Comparison of ENCODE assay signal across 13 cellular contexts in genomic region chr15:34043391-34043790, GRCh38.
"Had no signal": no experiment of that assay in that cellular context is flagged by ENCODE, and none has a peak within 500 bp of the region (broad histone marks: within the 10 kb centered on the region; RNA-seq: fewer than 3 reads in every experiment).

No MANE protein-coding gene starts in this region.

- H3K36me3 ChIP-seq: heart left ventricle, suprapubic skin, upper lobe of right lung had no signal

- H3K4me3 Mint-ChIP-seq: activated naive CD4-positive, alpha-beta T cell treated with anti-CD3 and anti-CD28 coated beads, Interleukin-2, amount 50 U/mL, for 24 hours; natural killer cell treated with Interleukin-12 subunit alpha and Interleukin-12 subunit beta and Interleukin-15 and Interleukin-18, amount 100 ng/mL, for 72 hours; T-helper 1 cell treated with Interleukin-12 subunit alpha and Interleukin-12 subunit beta and Interleukin-4 antibody, amounts not matched to agents 30 μg/mL and 1 μg/mL, for 36 hours had no signal

- H3K36me3 Mint-ChIP-seq: activated naive CD4-positive, alpha-beta T cell treated with anti-CD3 and anti-CD28 coated beads, Interleukin-2, amount 50 U/mL, for 24 hours; natural killer cell treated with Interleukin-12 subunit alpha and Interleukin-12 subunit beta and Interleukin-15 and Interleukin-18, amount 100 ng/mL, for 72 hours had no signal

- DNase-seq: activated CD4-positive, alpha-beta T cell treated with anti-CD3 and anti-CD28 coated beads, Interleukin-2, amount 50 U/mL, for 1 hour; activated T-cell treated with anti-CD3 and anti-CD28 coated beads for 4 hours; amygdala; heart left ventricle; mucosa of descending colon; stimulated activated CD4-positive, alpha-beta T cell treated with anti-CD3 and anti-CD28 coated beads, Interleukin-12 subunit alpha, Interleukin-12 subunit beta, amount 100 ng/mL, for 4 hours; stimulated activated naive CD4-positive, alpha-beta T cell treated with Interleukin-2 at 50 U/mL for 16 hours; upper lobe of right lung had no signal

- H3K9me3 ChIP-seq: heart left ventricle, mucosa of descending colon, suprapubic skin, upper lobe of right lung had no signal

- ATAC-seq: heart left ventricle; mucosa of descending colon; natural killer cell treated with Interleukin-12 subunit alpha and Interleukin-12 subunit beta and Interleukin-15 and Interleukin-18, amount 100 ng/mL, for 72 hours; sciatic nerve; upper lobe of right lung had no signal

- H3K27me3 ChIP-seq: heart left ventricle, suprapubic skin, upper lobe of right lung had no signal

- H3K4me3 ChIP-seq: heart left ventricle, mucosa of descending colon, suprapubic skin, upper lobe of right lung had no signal

- H3K27me3 Mint-ChIP-seq: activated naive CD4-positive, alpha-beta T cell treated with anti-CD3 and anti-CD28 coated beads, Interleukin-2, amount 50 U/mL, for 24 hours; natural killer cell treated with Interleukin-12 subunit alpha and Interleukin-12 subunit beta and Interleukin-15 and Interleukin-18, amount 100 ng/mL, for 72 hours had no signal

- H3K9me3 Mint-ChIP-seq: activated naive CD4-positive, alpha-beta T cell treated with anti-CD3 and anti-CD28 coated beads, Interleukin-2, amount 50 U/mL, for 24 hours; natural killer cell treated with Interleukin-12 subunit alpha and Interleukin-12 subunit beta and Interleukin-15 and Interleukin-18, amount 100 ng/mL, for 72 hours; T-helper 1 cell treated with Interleukin-12 subunit alpha and Interleukin-12 subunit beta and Interleukin-4 antibody, amounts not matched to agents 30 μg/mL and 1 μg/mL, for 36 hours had no signal

- H3K27ac Mint-ChIP-seq: natural killer cell treated with Interleukin-12 subunit alpha and Interleukin-12 subunit beta and Interleukin-15 and Interleukin-18, amount 100 ng/mL, for 72 hours; T-helper 1 cell treated with Interleukin-12 subunit alpha and Interleukin-12 subunit beta and Interleukin-4 antibody, amounts not matched to agents 30 μg/mL and 1 μg/mL, for 36 hours had no signal
